Comparison of ENCODE assay signal across 12 cellular contexts in the genomic region with DNA sequence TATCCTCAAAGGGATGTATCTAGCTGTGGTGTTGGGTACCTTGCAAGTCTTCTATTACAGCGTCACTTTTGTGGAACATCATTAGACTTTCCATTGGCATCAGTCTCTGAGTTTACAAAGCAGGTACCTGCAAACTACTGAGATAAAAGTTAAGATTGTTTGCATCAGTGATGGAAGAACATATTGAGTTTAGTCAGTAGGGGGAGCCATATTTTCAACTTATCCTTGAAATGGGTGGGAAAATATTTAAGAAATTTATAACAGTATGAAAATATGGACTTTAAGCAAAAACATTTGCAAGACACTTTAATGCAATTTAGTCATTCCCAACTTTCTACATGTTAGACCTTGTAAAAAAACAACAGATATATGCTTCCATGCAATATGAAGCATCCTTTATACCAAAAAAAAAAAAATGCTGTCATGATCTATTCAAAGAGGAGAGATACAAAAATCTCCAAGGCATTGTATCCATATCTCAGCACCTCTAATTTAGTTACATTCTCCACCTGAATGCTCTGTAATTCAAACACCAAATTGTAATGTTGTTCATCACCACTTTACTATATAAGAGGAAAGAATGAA.
A peak's percentile ranks its signal among the peaks of the same experiment; 100 is the strongest.
DNase-seq lines count a peak whose midpoint lies in the region; ATAC-seq, FAIRE-seq and TF ChIP-seq lines count a peak whose summit lies in the region.
"Had no signal": no experiment of that assay in that cellular context is flagged by ENCODE, and none has a peak within 500 bp of the region (broad histone marks: within the 10 kb centered on the region; RNA-seq: fewer than 3 reads in every experiment).

No MANE protein-coding gene starts in this region.

- H3K27ac ChIP-seq in VCaP (no peak overlapping the region), keratinocyte (ENCODE audit: control insufficient read depth, insufficient read depth, low read length) (no peak overlapping the region)
- H3K27ac ChIP-seq: neutrophil had no signal

- no peaks in the 10 kb centered on the region for H3K27me3 ChIP-seq in keratinocyte (ENCODE audit: control insufficient read depth, extremely low read depth, insufficient read depth, low read length)
- H3K27me3 ChIP-seq: neutrophil had no signal

- no peak overlapping the region for H2AFZ ChIP-seq in keratinocyte (ENCODE audit: control insufficient read depth, low read length)

- H3K36me3 Mint-ChIP-seq in Calu3 (ENCODE audit: insufficient read depth, unreplicated experiment) (no peaks in the 10 kb centered on the region), HFFc6 (ENCODE audit: low read depth) (no peaks in the 10 kb centered on the region)

- CTCF ChIA-PET in Calu3 (lab: Charles Lee): interaction anchor here (0.6 kb wide), 1 partner anchor 129 kb away, joined by 3 read pairs; no protein-coding TSS in a partner anchor

- H3K36me3 ChIP-seq in keratinocyte (ENCODE audit: control insufficient read depth in 2 of 2, extremely low read depth in 1 of 2, insufficient read depth in 2 of 2, low read length in 2 of 2): no peaks in the 10 kb centered on the region
- H3K36me3 ChIP-seq: neutrophil had no signal

- H3K27ac Mint-ChIP-seq in Calu3 (ENCODE audit: unreplicated experiment): no peak overlapping the region
- H3K27ac Mint-ChIP-seq in HFFc6: no peak overlapping the region

- H3K9me1 ChIP-seq in keratinocyte (ENCODE audit: control insufficient read depth, extremely low read depth, insufficient read depth, low read length): no peaks in the 10 kb centered on the region

- no peak overlapping the region for H3K4me2 ChIP-seq in keratinocyte (ENCODE audit: control insufficient read depth, extremely low read depth, insufficient read depth, low read depth, low read length)

- DNase-seq in Calu3 (no peak), HFFc6 (no peak), keratinocyte (ENCODE audit: low read depth, low spot score) (no peak), NCI-H1105 treated with DMSO at 0.1 percent for 48 hours (lab: John Stamatoyannopoulos, UW) (no peak)
- no peak for DNase-seq in activated naive CD4-positive, alpha-beta T cell treated with anti-CD3 and anti-CD28 coated beads, Interleukin-2, amount 50 U/mL, for 16 hours
- DNase-seq: NCI-H2227 treated with DMSO at 0.1 percent for 48 hours had no signal

- no peaks in the 10 kb centered on the region for H3K9me3 ChIP-seq in keratinocyte (ENCODE audit: control insufficient read depth, low read depth, low read length)
- H3K9me3 ChIP-seq: neutrophil had no signal

- intact Hi-C loops in Calu3 (cut with micrococcal nuclease; ENCODE audit: unreplicated experiment): loop anchor here (1.0 kb wide), 1 partner anchor 407 kb away; no protein-coding TSS in a partner anchor

- no peak for FAIRE-seq in keratinocyte (lab: Jason Lieb, UNC)
- FAIRE-seq: GM12892 had no signal

- dilution Hi-C loops in keratinocyte (cut with MboI; ENCODE audit: extremely low pct_ligation_motif_present, low sequenced_read_pairs): no loop called here

- peaks cover 16% of the 10 kb centered on the region for H3K4me1 ChIP-seq in keratinocyte (ENCODE audit: control insufficient read depth, extremely low read depth, insufficient read depth, low read length)

- no TSS peak for BruUV-seq in Calu3 (replicated peaks; lab: Mats Ljungman, UMichigan)

- H3K4me1 Mint-ChIP-seq in Calu3 (ENCODE audit: low read depth, unreplicated experiment): no peaks in the 10 kb centered on the region
- no peaks in the 10 kb centered on the region for H3K4me1 Mint-ChIP-seq in HFFc6 (ENCODE audit: low read depth)

- H3K9ac ChIP-seq in keratinocyte (ENCODE audit: control insufficient read depth, extremely low read depth, insufficient read depth, low read length): no peak overlapping the region

- ATAC-seq in HG03521 (IDR thresholded peaks at IDR 0.05; ENCODE audit: unreplicated experiment): no peak
- ATAC-seq in GM19395 (IDR thresholded peaks at IDR 0.05; ENCODE audit: unreplicated experiment): no peak
- ATAC-seq: esophagus mucosa had no signal

- no peaks in the 10 kb centered on the region for H3K79me2 ChIP-seq in keratinocyte (ENCODE audit: control insufficient read depth, insufficient read depth, low read length)

- H3K27me3 Mint-ChIP-seq in Calu3 (ENCODE audit: unreplicated experiment) (no peaks in the 10 kb centered on the region), HFFc6 (ENCODE audit: insufficient read depth) (no peaks in the 10 kb centered on the region)

- H4K20me1 ChIP-seq in keratinocyte (ENCODE audit: control insufficient read depth, extremely low read depth, insufficient read depth, low read length): no peaks in the 10 kb centered on the region

- peak; percentile 64 for TF ChIP-seq CTCF in Calu3 (IDR thresholded peaks at IDR 0.05; ENCODE audit: unreplicated experiment)
- peak; percentile 61 for TF ChIP-seq CTCF in HFFc6 (IDR thresholded peaks at IDR 0.05)
- TF ChIP-seq CTCF in VCaP (conservative IDR thresholded peaks at IDR 0.05): peak; percentile 41
- TF ChIP-seq CTCF in keratinocyte (optimal IDR thresholded peaks at IDR 0.05 in 1 of 3, IDR thresholded peaks at IDR 0.05 in 1 of 3, conservative IDR thresholded peaks at IDR 0.05 in 1 of 3; ENCODE audit: extremely low read depth in 1 of 3, insufficient read depth in 2 of 3, low read length in 3 of 3): peak in 2 of 3 experiments; percentile 39 to 46

- no peak overlapping the region for H3K4me3 ChIP-seq in keratinocyte (ENCODE audit: control insufficient read depth in 2 of 3, extremely low read depth in 1 of 3, insufficient read depth in 2 of 3, low read depth in 1 of 3, low read length in 3 of 3)

- H3K4me3 Mint-ChIP-seq in Calu3 (ENCODE audit: low read depth, unreplicated experiment) (no peak overlapping the region), HFFc6 (no peak overlapping the region)

- H3K9me3 Mint-ChIP-seq in Calu3 (ENCODE audit: low read depth, unreplicated experiment): no peaks in the 10 kb centered on the region
- peaks cover 37% of the 10 kb centered on the region for H3K9me3 Mint-ChIP-seq in HFFc6
